Comparison of ENCODE assay signal across 8 cellular contexts in the genomic region with DNA sequence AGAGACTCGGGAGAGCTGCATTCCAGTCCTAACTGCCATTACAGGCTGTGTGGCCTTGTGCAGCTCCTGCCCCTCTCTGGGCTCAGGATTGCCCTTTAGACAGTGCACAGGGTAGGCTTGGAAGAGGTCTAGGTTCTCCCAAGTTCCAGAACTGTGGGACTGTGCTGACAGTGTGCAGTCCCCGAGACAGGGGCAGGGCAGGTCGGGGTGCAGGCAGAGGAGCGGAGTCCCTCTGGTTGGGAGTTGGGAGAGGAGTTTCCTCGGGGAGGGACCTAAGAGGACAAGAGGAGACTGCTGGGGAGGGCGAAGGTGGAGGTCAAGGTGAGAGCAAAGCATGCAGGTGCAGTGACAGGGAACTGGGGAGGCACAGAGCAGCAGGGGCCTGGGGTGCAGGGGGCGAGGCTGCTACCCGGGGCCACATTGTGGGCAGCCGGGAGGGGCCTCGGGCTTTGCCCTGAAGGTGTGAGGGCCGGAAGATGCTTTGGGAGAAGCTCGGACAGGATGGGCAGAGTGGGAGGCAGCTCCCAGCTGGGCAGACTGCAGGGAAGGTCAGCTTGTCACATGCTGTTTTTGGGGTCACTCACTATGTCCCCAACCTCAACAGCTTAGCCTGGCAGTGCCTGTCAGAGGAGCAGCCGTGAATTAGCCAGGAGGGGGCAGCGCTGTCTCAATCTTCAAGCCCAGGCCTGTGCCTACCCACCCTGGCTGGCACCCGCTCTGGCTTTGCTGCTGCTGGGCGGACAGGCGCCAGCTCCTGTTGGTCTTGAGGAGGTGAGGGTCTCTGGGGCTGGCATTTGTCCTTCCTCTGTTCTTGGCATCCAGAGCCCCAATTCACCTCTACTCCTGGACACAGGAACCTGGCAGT. TPM values are rescaled to one million over a fixed set of nuclear protein-coding genes. Genes with fewer than 3 reads are reported as not detected.
DNase-seq lines count a peak whose midpoint lies in the region; ATAC-seq and TF ChIP-seq lines count a peak whose summit lies in the region.

No MANE protein-coding gene starts in this region.

- DNase-seq in NCI-H2196 (lab: John Stamatoyannopoulos, UW; ENCODE audit: unreplicated experiment) (peak; percentile 9), NCI-H2196 treated with DMSO at 0.1 percent for 48 hours (lab: John Stamatoyannopoulos, UW; ENCODE audit: unreplicated experiment) (no peak), NOMO-1 (lab: John Stamatoyannopoulos, UW; ENCODE audit: unreplicated experiment in 2 of 2) (peak; percentile 20 to 55), activated T-cell treated with anti-CD3 and anti-CD28 coated beads for 48 hours (ENCODE audit: low read depth) (peak; percentile 61), fibroblast of pulmonary artery (ENCODE audit: low read depth) (peak; percentile 40), progenitor cell of endocrine pancreas (ENCODE audit: low spot score, unreplicated experiment) (no peak), cortex of kidney (lab: John Stamatoyannopoulos, UW) (no peak)

- H3K4me3 ChIP-seq in fibroblast of pulmonary artery (replicated peaks; ENCODE audit: low read depth, low read length), result no peak overlapping the region

- no peaks in the 10 kb centered on the region for H3K36me3 Mint-ChIP-seq in progenitor cell of endocrine pancreas (ENCODE audit: insufficient read depth)

- no peak for ATAC-seq in GM19351 (IDR thresholded peaks at IDR 0.05; ENCODE audit: unreplicated experiment)

- peak; percentile 50 for TF ChIP-seq CTCF in fibroblast of pulmonary artery (IDR thresholded peaks at IDR 0.05; ENCODE audit: low read length, missing control alignments)
- peak; percentile 58 for TF ChIP-seq CTCF in progenitor cell of endocrine pancreas (IDR thresholded peaks at IDR 0.05; ENCODE audit: unreplicated experiment)

- H3K27me3 Mint-ChIP-seq in progenitor cell of endocrine pancreas, result peaks cover 18% of the 10 kb centered on the region

- H3K9me3 Mint-ChIP-seq in progenitor cell of endocrine pancreas (ENCODE audit: low read depth), result no peaks in the 10 kb centered on the region

- H3K27ac Mint-ChIP-seq in progenitor cell of endocrine pancreas, result no peak overlapping the region

- H3K4me1 Mint-ChIP-seq in progenitor cell of endocrine pancreas (ENCODE audit: low read depth), result peaks cover 3% of the 10 kb centered on the region

- H3K4me3 Mint-ChIP-seq in progenitor cell of endocrine pancreas (ENCODE audit: low read depth), result no peak overlapping the region

RNA-seq across cellular contexts. Expression of gene CSPG4, which starts 15.4 kb away (rescaled TPM):
- total RNA-seq in progenitor cell of endocrine pancreas, result 0.41 and 0.51 TPM in 2 replicates

Comparison
In these comparisons a context has a peak if more than half of its experiments do, and no peak if none do; other contexts are left out.
1. DNase-seq: peak in NCI-H2196 (single experiment), NOMO-1 (2 of 2), activated T-cell treated with anti-CD3 and anti-CD28 coated beads for 48 hours (single experiment) and fibroblast of pulmonary artery (single experiment); none in NCI-H2196 treated with DMSO at 0.1 percent for 48 hours (single experiment), progenitor cell of endocrine pancreas (single experiment) and cortex of kidney (single experiment).